ENCODE assay signal across 9 cellular contexts in the genomic region with DNA sequence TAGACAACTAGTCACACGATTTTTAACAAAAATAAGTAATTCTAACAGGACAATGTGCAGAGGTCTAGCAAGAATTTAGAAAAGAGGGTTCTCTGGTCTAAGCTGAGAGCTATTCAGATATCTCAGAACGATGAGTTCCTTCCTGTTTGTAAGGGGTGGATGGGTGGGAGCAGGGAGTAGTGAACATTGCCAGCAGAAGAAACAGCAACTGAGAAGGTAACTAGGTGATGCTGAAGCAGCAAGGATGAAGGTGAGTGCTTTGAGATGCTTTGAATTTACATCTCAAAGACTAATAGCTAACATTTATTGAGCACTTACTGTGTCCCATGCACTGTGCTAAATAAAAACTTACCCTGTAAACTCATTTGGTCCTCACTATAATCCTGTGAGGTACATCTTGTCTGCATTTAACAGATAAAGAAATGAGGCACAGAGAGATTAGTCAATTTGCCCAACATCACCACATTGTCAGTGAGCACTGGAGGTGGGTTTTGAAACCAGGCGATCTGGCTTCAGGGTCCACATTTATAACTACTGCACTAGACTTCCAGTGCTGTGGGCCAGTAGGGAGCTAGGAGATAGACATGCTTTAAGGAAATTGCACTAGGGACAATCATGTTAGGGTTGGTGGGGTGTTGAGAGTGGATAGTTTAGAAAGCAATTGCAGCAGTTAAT. TPM values are rescaled to one million over a fixed set of nuclear protein-coding genes. Genes with fewer than 3 reads are reported as not detected.
DNase-seq lines count a peak whose midpoint lies in the region; ATAC-seq, FAIRE-seq and TF ChIP-seq lines count a peak whose summit lies in the region.
"Had no signal": no experiment of that assay in that cellular context is flagged by ENCODE, and none has a peak within 500 bp of the region (broad histone marks: within the 10 kb centered on the region; RNA-seq: fewer than 3 reads in every experiment).

No MANE protein-coding gene starts in this region.

- H3K9me3 ChIP-seq in CD8-positive, alpha-beta memory T cell (ENCODE audit: low read length) = no peaks in the 10 kb centered on the region

- FAIRE-seq in D721Med (lab: Jason Lieb, UNC) = no peak

- POLR2A ChIA-PET in CD8-positive, alpha-beta memory T cell (lab: Charles Lee) = interaction anchor here (0.8 to 3.9 kb wide), 11 partner anchors 9 to 127 kb away, joined by 3 to 62 read pairs (median 3); no protein-coding TSS in a partner anchor
- POLR2A ChIA-PET in WTC11 (lab: Charles Lee) = interaction anchor here (1.0 to 6.5 kb wide), 4 partner anchors 10 to 96 kb away, joined by 3 to 146 read pairs (median 3); partner anchors contain the start of gene BRD2

- no peaks in the 10 kb centered on the region for H3K27me3 Mint-ChIP-seq in CD8-positive, alpha-beta memory T cell
- H3K27me3 Mint-ChIP-seq in WTC11 (ENCODE audit: low read depth) = no peaks in the 10 kb centered on the region
- no peaks in the 10 kb centered on the region for H3K27me3 Mint-ChIP-seq in memory B cell

- ATAC-seq in GM21529 (IDR thresholded peaks at IDR 0.05; ENCODE audit: unreplicated experiment) (peak; percentile 4), WTC11 (peak; percentile 1; the same call in 1 of the 2 replicates), memory B cell (ENCODE audit: low read depth) (no peak), GM19023 (IDR thresholded peaks at IDR 0.05; ENCODE audit: unreplicated experiment) (no peak)

- peaks cover 0 to 32% (median 5%) of the 10 kb centered on the region in 3 donors for H3K36me3 Mint-ChIP-seq in CD8-positive, alpha-beta memory T cell
- H3K36me3 Mint-ChIP-seq in WTC11 = peaks cover 31% of the 10 kb centered on the region
- H3K36me3 Mint-ChIP-seq in memory B cell = peaks cover 12% of the 10 kb centered on the region

- TF ChIP-seq CTCF in WTC11 (IDR thresholded peaks at IDR 0.05) (no peak), D721Med (IDR thresholded peaks at IDR 0.05; ENCODE audit: insufficient read depth, missing control alignments) (no peak)

- H3K4me3 ChIP-seq in CD8-positive, alpha-beta memory T cell (ENCODE audit: low read length) = no peak overlapping the region

- CTCF ChIA-PET in CD8-positive, alpha-beta memory T cell (lab: Charles Lee) = interaction anchor here (0.7 to 9.6 kb wide), 43 partner anchors 9 to 264 kb away, joined by 3 to 248 read pairs (median 6); partner anchors contain the start of genes BRD2, HLA-DMA, HLA-DMB and HLA-DPB1
- CTCF ChIA-PET in WTC11 (lab: Charles Lee) = interaction anchor here (0.6 to 6.9 kb wide), 78 partner anchors 7 to 856 kb away, joined by 3 to 128 read pairs (median 6); partner anchors contain the start of genes ATF6B, B3GALT4, BRD2 and COL11A2

- H3K9me3 Mint-ChIP-seq in CD8-positive, alpha-beta memory T cell = no peaks in the 10 kb centered on the region
- H3K9me3 Mint-ChIP-seq in WTC11 (no peaks in the 10 kb centered on the region), memory B cell (no peaks in the 10 kb centered on the region)

- H3K27ac ChIP-seq in CD8-positive, alpha-beta memory T cell (ENCODE audit: low read depth, low read length) = no peak overlapping the region
- H3K27ac ChIP-seq in caudate nucleus (ENCODE audit: low read depth, low read length) = no peak overlapping the region

- DNase-seq in CD8-positive, alpha-beta memory T cell = no peak
- DNase-seq in WTC11 (ENCODE audit: low spot score) = no peak
- no peak for DNase-seq in memory B cell (ENCODE audit: low spot score in 2 of 2)
- DNase-seq in caudate nucleus (lab: John Stamatoyannopoulos, UW) = no peak
- no peak for DNase-seq in central memory CD4-positive, alpha-beta T cell
- no peak for DNase-seq in D721Med (ENCODE audit: insufficient read length, low spot score)

- peaks cover 13 to 40% (median 33%) of the 10 kb centered on the region in 3 donors for H3K4me1 Mint-ChIP-seq in CD8-positive, alpha-beta memory T cell
- peaks cover 22% of the 10 kb centered on the region for H3K4me1 Mint-ChIP-seq in WTC11
- peaks cover 32% of the 10 kb centered on the region for H3K4me1 Mint-ChIP-seq in memory B cell

- H3K27ac Mint-ChIP-seq in CD8-positive, alpha-beta memory T cell = peak overlapping the region; percentile 15 to 90 (median 70)
- H3K27ac Mint-ChIP-seq in WTC11 (peak overlapping the region; percentile 82), memory B cell (peak overlapping the region; percentile 85)

- no peak overlapping the region for H3K4me3 Mint-ChIP-seq in CD8-positive, alpha-beta memory T cell
- H3K4me3 Mint-ChIP-seq in WTC11 (no peak overlapping the region), memory B cell (no peak overlapping the region)

- peaks cover 11% of the 10 kb centered on the region for H3K4me1 ChIP-seq in CD8-positive, alpha-beta memory T cell (ENCODE audit: insufficient read depth, low read length)

- H3K36me3 ChIP-seq in CD8-positive, alpha-beta memory T cell (ENCODE audit: insufficient read depth, low read length) = peaks cover 28% of the 10 kb centered on the region

- no peaks in the 10 kb centered on the region for H3K27me3 ChIP-seq in CD8-positive, alpha-beta memory T cell (ENCODE audit: insufficient read depth, low read length, poor library complexity, severe bottlenecking)

TF ChIP-seq in WTC11, 78 proteins besides CTCF, POLR2A, EP300 and RAD21:
- TF ChIP-seq, protein P1, sequence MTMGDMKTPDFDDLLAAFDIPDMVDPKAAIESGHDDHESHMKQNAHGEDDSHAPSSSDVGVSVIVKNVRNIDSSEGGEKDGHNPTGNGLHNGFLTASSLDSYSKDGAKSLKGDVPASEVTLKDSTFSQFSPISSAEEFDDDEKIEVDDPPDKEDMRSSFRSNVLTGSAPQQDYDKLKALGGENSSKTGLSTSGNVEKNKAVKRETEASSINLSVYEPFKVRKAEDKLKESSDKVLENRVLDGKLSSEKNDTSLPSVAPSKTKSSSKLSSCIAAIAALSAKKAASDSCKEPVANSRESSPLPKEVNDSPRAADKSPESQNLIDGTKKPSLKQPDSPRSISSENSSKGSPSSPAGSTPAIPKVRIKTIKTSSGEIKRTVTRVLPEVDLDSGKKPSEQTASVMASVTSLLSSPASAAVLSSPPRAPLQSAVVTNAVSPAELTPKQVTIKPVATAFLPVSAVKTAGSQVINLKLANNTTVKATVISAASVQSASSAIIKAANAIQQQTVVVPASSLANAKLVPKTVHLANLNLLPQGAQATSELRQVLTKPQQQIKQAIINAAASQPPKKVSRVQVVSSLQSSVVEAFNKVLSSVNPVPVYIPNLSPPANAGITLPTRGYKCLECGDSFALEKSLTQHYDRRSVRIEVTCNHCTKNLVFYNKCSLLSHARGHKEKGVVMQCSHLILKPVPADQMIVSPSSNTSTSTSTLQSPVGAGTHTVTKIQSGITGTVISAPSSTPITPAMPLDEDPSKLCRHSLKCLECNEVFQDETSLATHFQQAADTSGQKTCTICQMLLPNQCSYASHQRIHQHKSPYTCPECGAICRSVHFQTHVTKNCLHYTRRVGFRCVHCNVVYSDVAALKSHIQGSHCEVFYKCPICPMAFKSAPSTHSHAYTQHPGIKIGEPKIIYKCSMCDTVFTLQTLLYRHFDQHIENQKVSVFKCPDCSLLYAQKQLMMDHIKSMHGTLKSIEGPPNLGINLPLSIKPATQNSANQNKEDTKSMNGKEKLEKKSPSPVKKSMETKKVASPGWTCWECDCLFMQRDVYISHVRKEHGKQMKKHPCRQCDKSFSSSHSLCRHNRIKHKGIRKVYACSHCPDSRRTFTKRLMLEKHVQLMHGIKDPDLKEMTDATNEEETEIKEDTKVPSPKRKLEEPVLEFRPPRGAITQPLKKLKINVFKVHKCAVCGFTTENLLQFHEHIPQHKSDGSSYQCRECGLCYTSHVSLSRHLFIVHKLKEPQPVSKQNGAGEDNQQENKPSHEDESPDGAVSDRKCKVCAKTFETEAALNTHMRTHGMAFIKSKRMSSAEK (CRISPR knock-in tag; IDR thresholded peaks at IDR 0.05; ENCODE audit: borderline replicate concordance) = 0 out of 2 replicates have a peak, but pooled peaks have one; percentile 42
- no peak for TF ChIP-seq SOX15 (CRISPR knock-in tag; IDR thresholded peaks at IDR 0.05)
- 0 out of 2 replicates have a peak, but pooled peaks have one; percentile 41 for TF ChIP-seq NFATC4 (CRISPR knock-in tag; IDR thresholded peaks at IDR 0.05)
TF ChIP-seq in WTC11: peak in this region for 2.

RNA-seq across cellular contexts. Expression of gene BRD2, which starts 15.7 kb away (rescaled TPM):
- total RNA-seq in CD8-positive, alpha-beta memory T cell = 100 to 1,000 TPM; 373 to 387 TPM
- 89.9 TPM for polyA plus RNA-seq in CD8-positive, alpha-beta memory T cell
- 206 to 222 TPM (median 214 TPM) in 3 replicates for total RNA-seq in WTC11 (2021)

RNA-seq across cellular contexts. Expression of gene HLA-DOA, which starts 25.3 kb away (rescaled TPM):
- 1 to 10 TPM; 6.7 to 6.9 TPM for total RNA-seq in CD8-positive, alpha-beta memory T cell
- 12.0 TPM for polyA plus RNA-seq in CD8-positive, alpha-beta memory T cell
- total RNA-seq in WTC11 (2021) = 13.6 to 24.6 TPM (median 24.4 TPM) in 3 replicates
- total RNA-seq: lung microvascular endothelial cell had no signal

RNA-seq across cellular contexts. Expression of gene HLA-DMA, which starts 31.2 kb away (rescaled TPM):
- total RNA-seq in CD8-positive, alpha-beta memory T cell = 10 to 100 TPM; 14.0 to 16.5 TPM
- polyA plus RNA-seq in CD8-positive, alpha-beta memory T cell = 35.0 TPM
- 6.0 to 9.3 TPM (median 6.6 TPM) in 3 replicates for total RNA-seq in WTC11 (2021)

RNA-seq across cellular contexts. Expression of gene HLA-DMB, which starts 43.3 kb away (rescaled TPM):
- total RNA-seq in CD8-positive, alpha-beta memory T cell = 1 to 10 TPM; 4.3 to 5.3 TPM
- polyA plus RNA-seq in CD8-positive, alpha-beta memory T cell = 25.6 TPM
- total RNA-seq in WTC11 (2021) = 1.1 to 2.7 TPM (median 2.3 TPM) in 3 replicates
- total RNA-seq: lung microvascular endothelial cell had no signal

Comparison
In these comparisons a context has a peak if more than half of its experiments do, and no peak if none do; other contexts are left out.
1. ATAC-seq: peak in GM21529 (single experiment) and WTC11 (single experiment); none in memory B cell (single experiment) and GM19023 (single experiment).
2. Peak in every context shown above with its lines, with median percentiles within 50 percentile points of each other: H3K27ac Mint-ChIP-seq.